Comparison of ENCODE assay signal across 12 cellular contexts in the genomic region with DNA sequence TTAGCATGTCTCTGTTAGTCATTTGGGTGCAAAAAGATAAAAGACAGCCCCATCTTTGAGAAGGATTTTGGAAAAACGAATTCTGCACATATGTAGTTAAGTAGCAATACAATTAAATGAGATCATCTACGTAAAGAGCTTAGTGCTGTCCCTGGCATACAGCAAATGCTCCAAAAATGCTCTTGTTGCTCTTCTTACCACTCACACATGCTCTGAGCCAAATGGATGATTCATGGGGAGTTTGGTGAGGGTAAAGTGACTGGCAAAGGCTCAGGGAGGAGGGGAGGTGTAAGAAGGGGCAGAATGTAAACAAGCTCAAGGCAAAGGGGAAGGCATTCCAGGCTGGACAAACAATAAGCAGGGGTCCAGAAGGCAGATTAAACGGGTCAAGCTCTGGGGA.
DNase-seq lines count a peak whose midpoint lies in the region; ATAC-seq, FAIRE-seq and TF ChIP-seq lines count a peak whose summit lies in the region.
"Had no signal": no experiment of that assay in that cellular context is flagged by ENCODE, and none has a peak within 500 bp of the region (broad histone marks: within the 10 kb centered on the region; RNA-seq: fewer than 3 reads in every experiment).

No MANE protein-coding gene starts in this region.

- no peak for FAIRE-seq in GM12892 (lab: Jason Lieb, UNC)

- no peak for TF ChIP-seq CTCF in foreskin fibroblast (IDR thresholded peaks at IDR 0.05; ENCODE audit: low read depth, low read length)

- no peak for ATAC-seq in GM21619 (IDR thresholded peaks at IDR 0.05; ENCODE audit: unreplicated experiment)
- no peak for ATAC-seq in GM19452 (IDR thresholded peaks at IDR 0.05; ENCODE audit: unreplicated experiment)

- DNase-seq in HK-2 (ENCODE audit: unreplicated experiment) (peak; percentile 26), foreskin fibroblast (peak; percentile 93 to 94), SHP77 treated with DMSO at 0.1 percent for 48 hours (lab: John Stamatoyannopoulos, UW) (no peak), GM12892 (ENCODE audit: insufficient read length) (no peak)
- DNase-seq: activated CD8-positive, alpha-beta memory T cell treated with anti-CD3 and anti-CD28 coated beads, Interleukin-2, amount 50 U/mL, for 48 hours; left ventricle myocardium inferior; NCI-H2081 treated with DMSO at 0.1 percent for 48 hours had no signal

- no peak for TF ChIP-seq POLR2A in GM12892 (IDR thresholded peaks at IDR 0.05; ENCODE audit: low read depth, low read length)

- H3K27ac ChIP-seq in angular gyrus (ENCODE audit: low read depth, low read length): peak overlapping the region; percentile 51
- H3K27ac ChIP-seq: adrenal gland, esophagus muscularis mucosa, left ventricle myocardium inferior had no signal

- H3K4me3 ChIP-seq in foreskin fibroblast (ENCODE audit: low read depth in 1 of 2, low read length in 2 of 2): no peak overlapping the region
- H3K4me3 ChIP-seq: adrenal gland, esophagus muscularis mucosa, left ventricle myocardium inferior had no signal

Comparison
In these comparisons a context has a peak if more than half of its experiments do, and no peak if none do; other contexts are left out.
1. DNase-seq: peak in HK-2 (single experiment) and foreskin fibroblast (2 of 2); none in SHP77 treated with DMSO at 0.1 percent for 48 hours (single experiment) and GM12892 (single experiment).